8 cellular contexts compared by ENCODE assay signal in the genomic region with DNA sequence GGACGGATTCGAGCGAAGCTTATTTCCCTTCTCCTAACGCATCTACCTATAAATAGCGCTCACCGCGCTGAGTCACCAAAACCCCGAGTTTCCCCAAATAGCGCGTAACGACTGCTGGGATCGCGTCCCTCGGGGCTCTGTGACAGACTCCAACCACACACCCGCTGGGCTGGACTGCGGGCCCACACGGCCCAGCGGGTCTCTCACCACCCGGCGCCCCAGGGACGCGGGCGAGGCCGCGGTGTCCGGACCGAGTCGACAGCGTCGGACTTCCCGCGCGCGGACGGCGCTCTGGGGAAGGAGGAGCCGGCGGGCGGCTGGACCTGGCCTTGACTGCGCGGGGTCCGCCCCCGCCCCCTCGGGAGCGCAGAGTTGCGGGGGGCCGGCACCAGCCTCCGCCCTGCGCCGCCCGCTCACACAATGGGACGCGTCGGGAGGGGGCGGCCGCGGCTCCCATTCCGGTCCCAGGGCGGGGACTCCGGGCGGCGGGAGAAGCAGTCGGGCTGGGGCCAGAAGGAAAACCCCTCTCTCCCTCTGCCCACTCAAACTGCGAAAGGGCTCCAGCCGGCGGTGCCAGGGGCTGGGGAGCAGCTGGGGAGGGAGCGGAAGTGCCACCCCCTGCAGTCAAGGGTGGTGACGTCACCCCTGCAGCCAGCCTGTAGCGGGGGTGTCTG.
A peak's percentile ranks its signal among the peaks of the same experiment; 100 is the strongest.
DNase-seq lines count a peak whose midpoint lies in the region; ATAC-seq and TF ChIP-seq lines count a peak whose summit lies in the region.

No MANE protein-coding gene starts in this region.

- H3K36me3 Mint-ChIP-seq in chondrocyte (ENCODE audit: low read depth): peaks cover 2% of the 10 kb centered on the region

- H3K27me3 ChIP-seq in AG04450 (ENCODE audit: control insufficient read depth, insufficient read depth, low read length): peaks cover 15% of the 10 kb centered on the region

- DNase-seq in AG04450 (ENCODE audit: low read depth, low spot score) (peak; percentile 94), NCI-H226 (peak; percentile 95), chondrocyte (ENCODE audit: low spot score) (no peak), left colon (peak; percentile 79 to 96)
- DNase-seq in activated CD4-positive, CD25-positive, alpha-beta regulatory T cell treated with anti-CD3 and anti-CD28 coated beads, Interleukin-2, amount 50 U/mL, for 72 hours: peak; percentile 87
- DNase-seq in stimulated activated CD4-positive, alpha-beta T cell treated with anti-CD3 and anti-CD28 coated beads, Interleukin-2, amount 100 ng/mL, for 24 hours: peak; percentile 73 to 75

- H3K27ac Mint-ChIP-seq in chondrocyte (ENCODE audit: unreplicated experiment): peak overlapping the region; percentile 95

- H3K27me3 Mint-ChIP-seq in chondrocyte (ENCODE audit: low read depth): peaks cover 3% of the 10 kb centered on the region

- H3K4me3 Mint-ChIP-seq in chondrocyte (ENCODE audit: unreplicated experiment): peak overlapping the region; percentile 71

- H3K4me3 ChIP-seq in AG04450 (ENCODE audit: low read depth, low read length): peak overlapping the region; percentile 88

- peak; percentile 72 for ATAC-seq in GM18907 (IDR thresholded peaks at IDR 0.05; ENCODE audit: unreplicated experiment)
- ATAC-seq in HG03103 (IDR thresholded peaks at IDR 0.05; ENCODE audit: low read depth, unreplicated experiment): peak; percentile 63
- peak; percentile 75 for ATAC-seq in left colon

- H3K4me1 Mint-ChIP-seq in chondrocyte (ENCODE audit: low read depth): peaks cover 42% of the 10 kb centered on the region

- TF ChIP-seq CTCF in AG04450 (IDR thresholded peaks at IDR 0.05; ENCODE audit: low read depth, low read length) (0 out of 2 replicates have a peak, but pooled peaks have one; percentile 7), chondrocyte (IDR thresholded peaks at IDR 0.05) (peak; percentile 56)

- CTCF ChIA-PET in AG04450 (lab: Charles Lee): interaction anchor here (1.2 kb wide), 1 partner anchor 39 kb away, joined by 5 read pairs; no protein-coding TSS in a partner anchor

- POLR2A ChIA-PET in AG04450 (lab: Yijun Ruan, JAX): interaction anchor here (0.6 to 2.7 kb wide), 7 partner anchors 42 to 405 kb away, joined by 3 to 13 read pairs (median 5); partner anchors contain the start of gene TRIM13

- H3K9me3 Mint-ChIP-seq in chondrocyte (ENCODE audit: low read depth): no peaks in the 10 kb centered on the region

- H3K27ac ChIP-seq in AG04450 (ENCODE audit: low read depth, low read length): peak overlapping the region; percentile 98

- intact Hi-C loops in left colon (cut with DNase I, micrococcal nuclease): loop anchor here in 1 of 2 donors (5.0 to 10.0 kb wide), 2 partner anchors 42 to 129 kb away; partner anchors contain the start of gene TRIM13

- peaks cover 19% of the 10 kb centered on the region; the same call in 1 of the 2 replicates for H3K9me3 ChIP-seq in AG04450 (ENCODE audit: control insufficient read depth, insufficient read depth, low read length)
